Comparison of ENCODE assay signal across 8 cellular contexts in the genomic region with DNA sequence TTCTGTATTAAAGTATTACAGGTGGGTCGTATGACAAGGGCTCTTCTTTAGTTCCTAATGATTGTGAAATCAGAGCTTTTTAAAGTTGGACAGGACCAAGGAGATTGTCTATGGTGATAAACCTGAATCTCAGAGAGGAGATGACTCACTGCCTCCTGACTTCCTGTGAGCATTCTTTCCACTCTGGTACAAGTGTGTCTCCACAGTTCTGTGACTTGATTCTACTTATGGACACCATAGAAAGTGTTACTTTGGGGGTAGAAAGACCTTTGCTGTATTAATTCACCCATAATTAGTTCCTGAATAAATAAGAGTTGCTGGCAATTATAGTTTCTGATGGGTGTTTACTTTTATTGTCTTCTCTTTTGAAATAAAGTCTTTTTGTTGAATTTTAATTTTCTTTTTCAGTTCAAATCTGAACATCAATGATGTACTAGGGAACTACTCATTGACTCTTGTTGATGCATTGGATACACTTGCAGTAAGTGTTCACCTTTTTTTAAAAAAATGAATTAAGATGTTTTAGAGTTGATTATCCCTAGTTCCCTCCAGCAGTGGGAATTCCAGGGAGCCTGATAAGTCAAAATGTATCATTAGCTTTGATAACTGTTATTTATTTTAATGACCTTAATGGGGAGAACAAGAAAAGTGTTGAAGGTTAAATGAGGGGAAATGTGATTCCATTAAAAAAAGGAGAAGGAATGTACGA. TPM values are rescaled to one million over a fixed set of nuclear protein-coding genes. Genes with fewer than 3 reads are reported as not detected.
DNase-seq lines count a peak whose midpoint lies in the region; ATAC-seq, FAIRE-seq and TF ChIP-seq lines count a peak whose summit lies in the region.

No MANE protein-coding gene starts in this region.

- peak overlapping the region; percentile 21 for H3K4me3 Mint-ChIP-seq in activated CD4-positive, alpha-beta T cell treated with anti-CD3 and anti-CD28 coated beads, Interleukin-2, amount 10 ng/mL, durations not matched to agents 7 days and 5 days
- H3K4me3 Mint-ChIP-seq in stimulated activated naive CD8-positive, alpha-beta T cell treated with anti-CD3 and anti-CD28 coated beads, Interleukin-15, amount 100 ng/mL, for 72 hours, result peak overlapping the region; percentile 75 to 82

- FAIRE-seq in HTR-8/SVneo (lab: Jason Lieb, UNC), result no peak

- H3K9me3 ChIP-seq in testis, result no peaks in the 10 kb centered on the region

- CTCF ChIA-PET in activated CD4-positive, alpha-beta T cell treated with anti-CD3 and anti-CD28 coated beads, Interleukin-2, amount 10 ng/mL, durations not matched to agents 7 days and 5 days (lab: Charles Lee), result interaction anchor here (0.9 to 1.6 kb wide), 5 partner anchors 9 to 73 kb away, joined by 3 to 4 read pairs (median 4); partner anchors contain the start of gene ARL8B

- no peak overlapping the region for H3K4me3 ChIP-seq in testis

- H3K27ac Mint-ChIP-seq in activated CD4-positive, alpha-beta T cell treated with anti-CD3 and anti-CD28 coated beads, Interleukin-2, amount 10 ng/mL, durations not matched to agents 7 days and 5 days, result peak overlapping the region; percentile 98
- peak overlapping the region; percentile 98 to 99 for H3K27ac Mint-ChIP-seq in stimulated activated naive CD8-positive, alpha-beta T cell treated with anti-CD3 and anti-CD28 coated beads, Interleukin-15, amount 100 ng/mL, for 72 hours

- H3K4me1 Mint-ChIP-seq in activated CD4-positive, alpha-beta T cell treated with anti-CD3 and anti-CD28 coated beads, Interleukin-2, amount 10 ng/mL, durations not matched to agents 7 days and 5 days, result peaks cover 89% of the 10 kb centered on the region
- peaks cover 82% of the 10 kb centered on the region for H3K4me1 Mint-ChIP-seq in stimulated activated naive CD8-positive, alpha-beta T cell treated with anti-CD3 and anti-CD28 coated beads, Interleukin-15, amount 100 ng/mL, for 72 hours

- peaks cover 85% of the 10 kb centered on the region for H3K36me3 Mint-ChIP-seq in activated CD4-positive, alpha-beta T cell treated with anti-CD3 and anti-CD28 coated beads, Interleukin-2, amount 10 ng/mL, durations not matched to agents 7 days and 5 days (ENCODE audit: low read depth)

- peak; percentile 36 for ATAC-seq in GM21528 (IDR thresholded peaks at IDR 0.05; ENCODE audit: low FRiP score, unreplicated experiment)
- ATAC-seq in left ventricle myocardium superior, result peak; percentile 61
- peak; percentile 70 for ATAC-seq in stimulated activated naive CD8-positive, alpha-beta T cell treated with anti-CD3 and anti-CD28 coated beads, Interleukin-15, amount 100 ng/mL, for 72 hours

- intact Hi-C loops in left ventricle myocardium superior (cut with micrococcal nuclease), result no loop called here
- intact Hi-C loops in testis (cut with DNase I; ENCODE audit: low total_unique reads), result loop anchor here (10.0 kb wide), 1 partner anchor 70 kb away; the partner anchor contains the start of gene ARL8B

- no peaks in the 10 kb centered on the region for H3K27me3 Mint-ChIP-seq in activated CD4-positive, alpha-beta T cell treated with anti-CD3 and anti-CD28 coated beads, Interleukin-2, amount 10 ng/mL, durations not matched to agents 7 days and 5 days
- H3K27me3 Mint-ChIP-seq in stimulated activated naive CD8-positive, alpha-beta T cell treated with anti-CD3 and anti-CD28 coated beads, Interleukin-15, amount 100 ng/mL, for 72 hours, result no peaks in the 10 kb centered on the region

- POLR2A ChIA-PET in activated CD4-positive, alpha-beta T cell treated with anti-CD3 and anti-CD28 coated beads, Interleukin-2, amount 10 ng/mL, durations not matched to agents 7 days and 5 days (lab: Charles Lee), result no interaction called here

- TF ChIP-seq CTCF in GM10266 (IDR thresholded peaks at IDR 0.05; ENCODE audit: control insufficient read depth, insufficient read depth, low read depth, missing control alignments) (no peak), testis (IDR thresholded peaks at IDR 0.05) (no peak)

- peak; percentile 28 for DNase-seq in GM10266 (ENCODE audit: extremely low spot score)
- peak; percentile 80 for DNase-seq in HTR-8/SVneo (ENCODE audit: insufficient read length, low spot score)
- DNase-seq in activated CD4-positive, alpha-beta T cell treated with anti-CD3 and anti-CD28 coated beads, Interleukin-2, amount 10 ng/mL, durations not matched to agents 7 days and 5 days, result peak; percentile 62
- no peak for DNase-seq in left ventricle myocardium superior
- DNase-seq in stimulated activated naive CD8-positive, alpha-beta T cell treated with anti-CD3 and anti-CD28 coated beads, Interleukin-15, amount 100 ng/mL, for 72 hours, result no peak
- no peak for DNase-seq in testis
- DNase-seq in epidermal melanocyte (ENCODE audit: insufficient read length, low spot score), result no peak

- H3K36me3 ChIP-seq in testis (ENCODE audit: low read depth, missing control alignments), result no peaks in the 10 kb centered on the region

- H3K27ac ChIP-seq in testis, result no peak overlapping the region

- no peaks in the 10 kb centered on the region for H3K27me3 ChIP-seq in testis

- peaks cover 9% of the 10 kb centered on the region for H3K9me3 Mint-ChIP-seq in activated CD4-positive, alpha-beta T cell treated with anti-CD3 and anti-CD28 coated beads, Interleukin-2, amount 10 ng/mL, durations not matched to agents 7 days and 5 days
- H3K9me3 Mint-ChIP-seq in stimulated activated naive CD8-positive, alpha-beta T cell treated with anti-CD3 and anti-CD28 coated beads, Interleukin-15, amount 100 ng/mL, for 72 hours, result peaks cover 0 to 10% of the 10 kb centered on the region in 2 donors

- no peak for TF ChIP-seq POLR2A in testis (IDR thresholded peaks at IDR 0.05)

- H3K4me1 ChIP-seq in testis, result peaks cover 6% of the 10 kb centered on the region

- 58 to 62% methylated on average over 2 of the region's 2 CpGs for WGBS in testis, 2 donors

RNA-seq across cellular contexts. Expression of gene EDEM1, which starts 7.4 kb away (rescaled TPM):
- 10 to 100 TPM; 80.1 to 94.1 TPM for total RNA-seq in activated CD4-positive, alpha-beta T cell treated with anti-CD3 and anti-CD28 coated beads, Interleukin-2, amount 10 ng/mL, durations not matched to agents 7 days and 5 days
- total RNA-seq in left ventricle myocardium superior, result 6.1 TPM
- 10 to 100 TPM; 30.3 to 33.5 TPM for total RNA-seq in testis
- 28.6 TPM for polyA plus RNA-seq in testis (ENCODE audit: insufficient read depth, low read depth, low replicate concordance)

Comparison
In these comparisons a context has a peak if more than half of its experiments do, and no peak if none do; other contexts are left out.
1. DNase-seq: peak in GM10266 (single experiment), HTR-8/SVneo (single experiment) and activated CD4-positive, alpha-beta T cell treated with anti-CD3 and anti-CD28 coated beads, Interleukin-2, amount 10 ng/mL, durations not matched to agents 7 days and 5 days (single experiment); none in left ventricle myocardium superior (single experiment), stimulated activated naive CD8-positive, alpha-beta T cell treated with anti-CD3 and anti-CD28 coated beads, Interleukin-15, amount 100 ng/mL, for 72 hours (0 of 2), testis (single experiment) and epidermal melanocyte (single experiment).
2. Peak in every context shown above with its lines, with median percentiles within 50 percentile points of each other: ATAC-seq.